Comparison of ENCODE assay signal across 2 cellular contexts in genomic region chr22:31839986-31840385, GRCh38.
TF ChIP-seq lines count a peak whose summit lies in the region.

No MANE protein-coding gene starts in this region.

TF ChIP-seq in HEK293, 187 proteins besides CTCF, POLR2A, EP300 and RAD21 (continued from another document):
- no peak for TF ChIP-seq ZFP3 (tag by site-specific recombination; IDR thresholded peaks at IDR 0.05; ENCODE audit: low read depth)
- no peak for TF ChIP-seq ZNF791 (tag by site-specific recombination; IDR thresholded peaks at IDR 0.05)
- no peak for TF ChIP-seq KLF8 (tag by site-specific recombination; IDR thresholded peaks at IDR 0.05)
- TF ChIP-seq ZNF366 (tag by site-specific recombination; conservative IDR thresholded peaks at IDR 0.05): no peak

TF ChIP-seq in HepG2, 621 proteins besides CTCF, POLR2A, EP300 and RAD21 (continued from another document and continues in another):
- TF ChIP-seq FOXP4 (CRISPR knock-in tag; IDR thresholded peaks at IDR 0.05) (no peak), KIAA2018 (CRISPR knock-in tag; IDR thresholded peaks at IDR 0.05; ENCODE audit: borderline replicate concordance) (no peak), TBX3 (IDR thresholded peaks at IDR 0.05; ENCODE audit: borderline replicate concordance) (no peak), TCF12 (IDR thresholded peaks at IDR 0.05) (no peak), TCF12 (CRISPR knock-in tag; IDR thresholded peaks at IDR 0.05) (no peak), ARID3A (IDR thresholded peaks at IDR 0.05; ENCODE audit: low read depth, low read length) (no peak), ZMAT3 (CRISPR knock-in tag; conservative IDR thresholded peaks at IDR 0.05) (no peak), MAFG (CRISPR knock-in tag; IDR thresholded peaks at IDR 0.05) (no peak), RERE (CRISPR knock-in tag; IDR thresholded peaks at IDR 0.05; ENCODE audit: low read depth) (no peak), ZBTB43 (CRISPR knock-in tag; conservative IDR thresholded peaks at IDR 0.05) (no peak), ERF (CRISPR knock-in tag; IDR thresholded peaks at IDR 0.05) (no peak), GMEB2 (CRISPR knock-in tag; IDR thresholded peaks at IDR 0.05; ENCODE audit: low read depth) (no peak), ZBTB40 (IDR thresholded peaks at IDR 0.05) (no peak), ZBTB40 (CRISPR knock-in tag; IDR thresholded peaks at IDR 0.05) (no peak), MBD4 (IDR thresholded peaks at IDR 0.05; ENCODE audit: borderline replicate concordance, low read length) (no peak)
